Comparison of ENCODE assay signal across 1 cellular context in the genomic region with DNA sequence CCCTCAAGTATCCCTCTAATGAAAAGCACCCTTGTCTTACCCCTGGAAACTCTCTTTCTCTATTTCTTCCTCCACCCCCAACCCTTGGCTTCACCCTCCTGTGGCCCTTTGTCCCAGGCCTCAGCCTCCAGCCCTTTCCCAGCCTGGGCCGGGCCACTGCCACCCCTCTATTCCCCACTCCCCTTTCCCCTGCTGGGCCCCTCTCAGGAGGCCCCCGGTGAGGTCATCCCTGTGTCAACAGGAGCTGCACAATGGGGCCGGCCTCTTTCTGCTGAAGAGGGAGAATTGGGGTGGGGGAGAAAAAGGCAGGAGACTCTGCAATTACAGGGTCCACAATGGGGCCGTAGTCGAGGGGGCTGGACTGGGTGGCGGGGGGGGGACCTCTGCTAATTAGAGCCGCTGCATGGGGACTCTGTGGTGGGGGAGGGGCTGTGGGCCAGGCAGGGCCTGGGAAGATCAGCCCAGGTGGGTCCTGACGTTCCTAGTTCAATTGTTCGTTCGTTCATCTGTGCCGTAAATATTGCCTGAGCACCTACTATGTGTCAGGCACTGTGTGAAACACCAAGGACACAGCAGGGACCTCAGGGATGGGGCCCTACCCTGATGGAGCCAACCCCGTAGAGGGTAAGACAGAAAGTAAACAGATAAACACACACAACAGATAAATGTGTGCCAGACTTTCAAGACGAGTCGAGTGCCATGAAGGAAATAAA.
TF ChIP-seq lines count a peak whose summit lies in the region.

No MANE protein-coding gene starts in this region.

TF ChIP-seq in HepG2, 621 proteins besides CTCF, POLR2A, EP300 and RAD21 (continued from another document and continues in another):
- TF ChIP-seq, protein P1, sequence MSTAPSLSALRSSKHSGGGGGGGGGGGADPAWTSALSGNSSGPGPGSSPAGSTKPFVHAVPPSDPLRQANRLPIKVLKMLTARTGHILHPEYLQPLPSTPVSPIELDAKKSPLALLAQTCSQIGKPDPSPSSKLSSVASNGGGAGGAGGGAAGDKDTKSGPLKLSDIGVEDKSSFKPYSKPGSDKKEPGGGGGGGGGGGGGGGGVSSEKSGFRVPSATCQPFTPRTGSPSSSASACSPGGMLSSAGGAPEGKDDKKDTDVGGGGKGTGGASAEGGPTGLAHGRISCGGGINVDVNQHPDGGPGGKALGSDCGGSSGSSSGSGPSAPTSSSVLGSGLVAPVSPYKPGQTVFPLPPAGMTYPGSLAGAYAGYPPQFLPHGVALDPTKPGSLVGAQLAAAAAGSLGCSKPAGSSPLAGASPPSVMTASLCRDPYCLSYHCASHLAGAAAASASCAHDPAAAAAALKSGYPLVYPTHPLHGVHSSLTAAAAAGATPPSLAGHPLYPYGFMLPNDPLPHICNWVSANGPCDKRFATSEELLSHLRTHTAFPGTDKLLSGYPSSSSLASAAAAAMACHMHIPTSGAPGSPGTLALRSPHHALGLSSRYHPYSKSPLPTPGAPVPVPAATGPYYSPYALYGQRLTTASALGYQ (CRISPR knock-in tag; IDR thresholded peaks at IDR 0.05), result peak; percentile 32; the same call in 1 of the 2 replicates
- TF ChIP-seq ZNF572 (CRISPR knock-in tag; IDR thresholded peaks at IDR 0.05), result no peak
- TF ChIP-seq XRCC5 (optimal IDR thresholded peaks at IDR 0.05; ENCODE audit: low read length), result peak; percentile 27
- TF ChIP-seq HCFC1 (IDR thresholded peaks at IDR 0.05; ENCODE audit: low read depth, low read length), result no peak
- peak; percentile 37; the same call in 1 of the 2 replicates for TF ChIP-seq JUNB (CRISPR knock-in tag; IDR thresholded peaks at IDR 0.05; ENCODE audit: borderline replicate concordance)
- TF ChIP-seq ZNF546 (CRISPR knock-in tag; conservative IDR thresholded peaks at IDR 0.05), result no peak
- TF ChIP-seq DNMT1 (CRISPR knock-in tag; IDR thresholded peaks at IDR 0.05), result no peak
- peak; percentile 41; the same call in 1 of the 2 replicates for TF ChIP-seq CEBPG (CRISPR knock-in tag; IDR thresholded peaks at IDR 0.05)
- TF ChIP-seq IKZF4 (CRISPR knock-in tag; IDR thresholded peaks at IDR 0.05; ENCODE audit: borderline replicate concordance, low read depth, not compliant biosample characterization), result no peak
- no peak for TF ChIP-seq NPAS2 (CRISPR knock-in tag; IDR thresholded peaks at IDR 0.05; ENCODE audit: borderline replicate concordance)
- TF ChIP-seq SOX13 (IDR thresholded peaks at IDR 0.05), result peak; percentile 58
- peak in 1 of 2 experiments; percentile 87; a peak in 2 of 4 replicates for TF ChIP-seq SOX13 (CRISPR knock-in tag; conservative IDR thresholded peaks at IDR 0.05 in 1 of 2, IDR thresholded peaks at IDR 0.05 in 1 of 2)
- peak; percentile 24; the same call in 1 of the 2 replicates for TF ChIP-seq MYC (CRISPR knock-in tag; IDR thresholded peaks at IDR 0.05; ENCODE audit: borderline replicate concordance)
- TF ChIP-seq ZNF510 (CRISPR knock-in tag; IDR thresholded peaks at IDR 0.05; ENCODE audit: low read depth), result no peak
- TF ChIP-seq, protein P2, sequence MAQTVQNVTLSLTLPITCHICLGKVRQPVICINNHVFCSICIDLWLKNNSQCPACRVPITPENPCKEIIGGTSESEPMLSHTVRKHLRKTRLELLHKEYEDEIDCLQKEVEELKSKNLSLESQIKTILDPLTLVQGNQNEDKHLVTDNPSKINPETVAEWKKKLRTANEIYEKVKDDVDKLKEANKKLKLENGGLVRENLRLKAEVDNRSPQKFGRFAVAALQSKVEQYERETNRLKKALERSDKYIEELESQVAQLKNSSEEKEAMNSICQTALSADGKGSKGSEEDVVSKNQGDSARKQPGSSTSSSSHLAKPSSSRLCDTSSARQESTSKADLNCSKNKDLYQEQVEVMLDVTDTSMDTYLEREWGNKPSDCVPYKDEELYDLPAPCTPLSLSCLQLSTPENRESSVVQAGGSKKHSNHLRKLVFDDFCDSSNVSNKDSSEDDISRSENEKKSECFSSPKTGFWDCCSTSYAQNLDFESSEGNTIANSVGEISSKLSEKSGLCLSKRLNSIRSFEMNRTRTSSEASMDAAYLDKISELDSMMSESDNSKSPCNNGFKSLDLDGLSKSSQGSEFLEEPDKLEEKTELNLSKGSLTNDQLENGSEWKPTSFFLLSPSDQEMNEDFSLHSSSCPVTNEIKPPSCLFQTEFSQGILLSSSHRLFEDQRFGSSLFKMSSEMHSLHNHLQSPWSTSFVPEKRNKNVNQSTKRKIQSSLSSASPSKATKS (CRISPR knock-in tag; IDR thresholded peaks at IDR 0.05), result no peak
- no peak for TF ChIP-seq ZNF34 (CRISPR knock-in tag; IDR thresholded peaks at IDR 0.05; ENCODE audit: borderline replicate concordance)
- TF ChIP-seq KLF13 (CRISPR knock-in tag; IDR thresholded peaks at IDR 0.05), result no peak
- no peak for TF ChIP-seq ZNF484 (CRISPR knock-in tag; IDR thresholded peaks at IDR 0.05; ENCODE audit: borderline replicate concordance, low read depth)
- TF ChIP-seq, protein P3, sequence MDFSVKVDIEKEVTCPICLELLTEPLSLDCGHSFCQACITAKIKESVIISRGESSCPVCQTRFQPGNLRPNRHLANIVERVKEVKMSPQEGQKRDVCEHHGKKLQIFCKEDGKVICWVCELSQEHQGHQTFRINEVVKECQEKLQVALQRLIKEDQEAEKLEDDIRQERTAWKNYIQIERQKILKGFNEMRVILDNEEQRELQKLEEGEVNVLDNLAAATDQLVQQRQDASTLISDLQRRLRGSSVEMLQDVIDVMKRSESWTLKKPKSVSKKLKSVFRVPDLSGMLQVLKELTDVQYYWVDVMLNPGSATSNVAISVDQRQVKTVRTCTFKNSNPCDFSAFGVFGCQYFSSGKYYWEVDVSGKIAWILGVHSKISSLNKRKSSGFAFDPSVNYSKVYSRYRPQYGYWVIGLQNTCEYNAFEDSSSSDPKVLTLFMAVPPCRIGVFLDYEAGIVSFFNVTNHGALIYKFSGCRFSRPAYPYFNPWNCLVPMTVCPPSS (IDR thresholded peaks at IDR 0.05), result no peak
- no peak for TF ChIP-seq KLF6 (CRISPR knock-in tag; IDR thresholded peaks at IDR 0.05)
- no peak for TF ChIP-seq ZNF652 (CRISPR knock-in tag; IDR thresholded peaks at IDR 0.05; ENCODE audit: borderline replicate concordance, low read depth)
- TF ChIP-seq ZNF737 (CRISPR knock-in tag; IDR thresholded peaks at IDR 0.05; ENCODE audit: borderline replicate concordance), result no peak
- no peak for TF ChIP-seq TP53 (CRISPR knock-in tag; conservative IDR thresholded peaks at IDR 0.05)
- TF ChIP-seq PRPF4 (IDR thresholded peaks at IDR 0.05; ENCODE audit: low read depth, low read length, poor library complexity, severe bottlenecking), result no peak
- TF ChIP-seq, protein P4, sequence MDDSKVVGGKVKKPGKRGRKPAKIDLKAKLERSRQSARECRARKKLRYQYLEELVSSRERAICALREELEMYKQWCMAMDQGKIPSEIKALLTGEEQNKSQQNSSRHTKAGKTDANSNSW (CRISPR knock-in tag; IDR thresholded peaks at IDR 0.05; ENCODE audit: borderline replicate concordance), result no peak
- TF ChIP-seq ZNF768 (CRISPR knock-in tag; IDR thresholded peaks at IDR 0.05), result no peak
- peak; percentile 73; the same call in 1 of the 2 replicates for TF ChIP-seq RXRB (CRISPR knock-in tag; IDR thresholded peaks at IDR 0.05; ENCODE audit: borderline replicate concordance)
- TF ChIP-seq ZBTB20 (CRISPR knock-in tag; IDR thresholded peaks at IDR 0.05; ENCODE audit: borderline replicate concordance, low read depth), result no peak
- TF ChIP-seq ZNF75D (CRISPR knock-in tag; IDR thresholded peaks at IDR 0.05; ENCODE audit: borderline replicate concordance), result no peak
- no peak for TF ChIP-seq PAF1 (CRISPR knock-in tag; IDR thresholded peaks at IDR 0.05)
- TF ChIP-seq, protein P5, sequence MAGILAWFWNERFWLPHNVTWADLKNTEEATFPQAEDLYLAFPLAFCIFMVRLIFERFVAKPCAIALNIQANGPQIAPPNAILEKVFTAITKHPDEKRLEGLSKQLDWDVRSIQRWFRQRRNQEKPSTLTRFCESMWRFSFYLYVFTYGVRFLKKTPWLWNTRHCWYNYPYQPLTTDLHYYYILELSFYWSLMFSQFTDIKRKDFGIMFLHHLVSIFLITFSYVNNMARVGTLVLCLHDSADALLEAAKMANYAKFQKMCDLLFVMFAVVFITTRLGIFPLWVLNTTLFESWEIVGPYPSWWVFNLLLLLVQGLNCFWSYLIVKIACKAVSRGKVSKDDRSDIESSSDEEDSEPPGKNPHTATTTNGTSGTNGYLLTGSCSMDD (CRISPR knock-in tag; IDR thresholded peaks at IDR 0.05), result no peak
- TF ChIP-seq, protein P6, sequence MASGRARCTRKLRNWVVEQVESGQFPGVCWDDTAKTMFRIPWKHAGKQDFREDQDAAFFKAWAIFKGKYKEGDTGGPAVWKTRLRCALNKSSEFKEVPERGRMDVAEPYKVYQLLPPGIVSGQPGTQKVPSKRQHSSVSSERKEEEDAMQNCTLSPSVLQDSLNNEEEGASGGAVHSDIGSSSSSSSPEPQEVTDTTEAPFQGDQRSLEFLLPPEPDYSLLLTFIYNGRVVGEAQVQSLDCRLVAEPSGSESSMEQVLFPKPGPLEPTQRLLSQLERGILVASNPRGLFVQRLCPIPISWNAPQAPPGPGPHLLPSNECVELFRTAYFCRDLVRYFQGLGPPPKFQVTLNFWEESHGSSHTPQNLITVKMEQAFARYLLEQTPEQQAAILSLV (CRISPR knock-in tag; IDR thresholded peaks at IDR 0.05; ENCODE audit: borderline replicate concordance), result no peak
- TF ChIP-seq, protein P7, sequence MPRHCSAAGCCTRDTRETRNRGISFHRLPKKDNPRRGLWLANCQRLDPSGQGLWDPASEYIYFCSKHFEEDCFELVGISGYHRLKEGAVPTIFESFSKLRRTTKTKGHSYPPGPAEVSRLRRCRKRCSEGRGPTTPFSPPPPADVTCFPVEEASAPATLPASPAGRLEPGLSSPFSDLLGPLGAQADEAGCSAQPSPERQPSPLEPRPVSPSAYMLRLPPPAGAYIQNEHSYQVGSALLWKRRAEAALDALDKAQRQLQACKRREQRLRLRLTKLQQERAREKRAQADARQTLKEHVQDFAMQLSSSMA (CRISPR knock-in tag; IDR thresholded peaks at IDR 0.05), result no peak
- TF ChIP-seq, protein P8, sequence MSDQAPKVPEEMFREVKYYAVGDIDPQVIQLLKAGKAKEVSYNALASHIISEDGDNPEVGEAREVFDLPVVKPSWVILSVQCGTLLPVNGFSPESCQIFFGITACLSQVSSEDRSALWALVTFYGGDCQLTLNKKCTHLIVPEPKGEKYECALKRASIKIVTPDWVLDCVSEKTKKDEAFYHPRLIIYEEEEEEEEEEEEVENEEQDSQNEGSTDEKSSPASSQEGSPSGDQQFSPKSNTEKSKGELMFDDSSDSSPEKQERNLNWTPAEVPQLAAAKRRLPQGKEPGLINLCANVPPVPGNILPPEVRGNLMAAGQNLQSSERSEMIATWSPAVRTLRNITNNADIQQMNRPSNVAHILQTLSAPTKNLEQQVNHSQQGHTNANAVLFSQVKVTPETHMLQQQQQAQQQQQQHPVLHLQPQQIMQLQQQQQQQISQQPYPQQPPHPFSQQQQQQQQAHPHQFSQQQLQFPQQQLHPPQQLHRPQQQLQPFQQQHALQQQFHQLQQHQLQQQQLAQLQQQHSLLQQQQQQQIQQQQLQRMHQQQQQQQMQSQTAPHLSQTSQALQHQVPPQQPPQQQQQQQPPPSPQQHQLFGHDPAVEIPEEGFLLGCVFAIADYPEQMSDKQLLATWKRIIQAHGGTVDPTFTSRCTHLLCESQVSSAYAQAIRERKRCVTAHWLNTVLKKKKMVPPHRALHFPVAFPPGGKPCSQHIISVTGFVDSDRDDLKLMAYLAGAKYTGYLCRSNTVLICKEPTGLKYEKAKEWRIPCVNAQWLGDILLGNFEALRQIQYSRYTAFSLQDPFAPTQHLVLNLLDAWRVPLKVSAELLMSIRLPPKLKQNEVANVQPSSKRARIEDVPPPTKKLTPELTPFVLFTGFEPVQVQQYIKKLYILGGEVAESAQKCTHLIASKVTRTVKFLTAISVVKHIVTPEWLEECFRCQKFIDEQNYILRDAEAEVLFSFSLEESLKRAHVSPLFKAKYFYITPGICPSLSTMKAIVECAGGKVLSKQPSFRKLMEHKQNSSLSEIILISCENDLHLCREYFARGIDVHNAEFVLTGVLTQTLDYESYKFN (CRISPR knock-in tag; conservative IDR thresholded peaks at IDR 0.05), result peak; percentile 93
- TF ChIP-seq, protein P9, sequence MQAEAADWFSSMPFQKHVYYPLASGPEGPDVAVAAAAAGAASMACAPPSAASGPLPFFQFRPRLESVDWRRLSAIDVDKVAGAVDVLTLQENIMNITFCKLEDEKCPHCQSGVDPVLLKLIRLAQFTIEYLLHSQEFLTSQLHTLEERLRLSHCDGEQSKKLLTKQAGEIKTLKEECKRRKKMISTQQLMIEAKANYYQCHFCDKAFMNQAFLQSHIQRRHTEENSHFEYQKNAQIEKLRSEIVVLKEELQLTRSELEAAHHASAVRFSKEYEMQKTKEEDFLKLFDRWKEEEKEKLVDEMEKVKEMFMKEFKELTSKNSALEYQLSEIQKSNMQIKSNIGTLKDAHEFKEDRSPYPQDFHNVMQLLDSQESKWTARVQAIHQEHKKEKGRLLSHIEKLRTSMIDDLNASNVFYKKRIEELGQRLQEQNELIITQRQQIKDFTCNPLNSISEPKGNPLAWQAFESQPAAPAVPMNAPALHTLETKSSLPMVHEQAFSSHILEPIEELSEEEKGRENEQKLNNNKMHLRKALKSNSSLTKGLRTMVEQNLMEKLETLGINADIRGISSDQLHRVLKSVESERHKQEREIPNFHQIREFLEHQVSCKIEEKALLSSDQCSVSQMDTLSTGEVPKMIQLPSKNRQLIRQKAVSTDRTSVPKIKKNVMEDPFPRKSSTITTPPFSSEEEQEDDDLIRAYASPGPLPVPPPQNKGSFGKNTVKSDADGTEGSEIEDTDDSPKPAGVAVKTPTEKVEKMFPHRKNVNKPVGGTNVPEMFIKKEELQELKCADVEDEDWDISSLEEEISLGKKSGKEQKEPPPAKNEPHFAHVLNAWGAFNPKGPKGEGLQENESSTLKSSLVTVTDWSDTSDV (CRISPR knock-in tag; IDR thresholded peaks at IDR 0.05), result no peak
- TF ChIP-seq STAG1 (CRISPR knock-in tag; IDR thresholded peaks at IDR 0.05), result no peak
- TF ChIP-seq ZNF7 (CRISPR knock-in tag; IDR thresholded peaks at IDR 0.05), result no peak
- TF ChIP-seq, protein P10, sequence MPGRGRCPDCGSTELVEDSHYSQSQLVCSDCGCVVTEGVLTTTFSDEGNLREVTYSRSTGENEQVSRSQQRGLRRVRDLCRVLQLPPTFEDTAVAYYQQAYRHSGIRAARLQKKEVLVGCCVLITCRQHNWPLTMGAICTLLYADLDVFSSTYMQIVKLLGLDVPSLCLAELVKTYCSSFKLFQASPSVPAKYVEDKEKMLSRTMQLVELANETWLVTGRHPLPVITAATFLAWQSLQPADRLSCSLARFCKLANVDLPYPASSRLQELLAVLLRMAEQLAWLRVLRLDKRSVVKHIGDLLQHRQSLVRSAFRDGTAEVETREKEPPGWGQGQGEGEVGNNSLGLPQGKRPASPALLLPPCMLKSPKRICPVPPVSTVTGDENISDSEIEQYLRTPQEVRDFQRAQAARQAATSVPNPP (CRISPR knock-in tag; IDR thresholded peaks at IDR 0.05), result no peak
- no peak for TF ChIP-seq ATM (IDR thresholded peaks at IDR 0.05; ENCODE audit: borderline replicate concordance)
- TF ChIP-seq DNMT3B (CRISPR knock-in tag; conservative IDR thresholded peaks at IDR 0.05), result no peak
- peak; percentile 91 for TF ChIP-seq ZKSCAN1 (IDR thresholded peaks at IDR 0.05; ENCODE audit: low read length)
- TF ChIP-seq RAD51 (IDR thresholded peaks at IDR 0.05; ENCODE audit: borderline replicate concordance), result no peak
- TF ChIP-seq HNF4G (IDR thresholded peaks at IDR 0.05; ENCODE audit: borderline replicate concordance, low read depth, low read length), result no peak
- peak; percentile 32; the same call in 1 of the 2 replicates for TF ChIP-seq HNF4G (CRISPR knock-in tag; IDR thresholded peaks at IDR 0.05; ENCODE audit: borderline replicate concordance, low read depth)
- TF ChIP-seq, protein P11, sequence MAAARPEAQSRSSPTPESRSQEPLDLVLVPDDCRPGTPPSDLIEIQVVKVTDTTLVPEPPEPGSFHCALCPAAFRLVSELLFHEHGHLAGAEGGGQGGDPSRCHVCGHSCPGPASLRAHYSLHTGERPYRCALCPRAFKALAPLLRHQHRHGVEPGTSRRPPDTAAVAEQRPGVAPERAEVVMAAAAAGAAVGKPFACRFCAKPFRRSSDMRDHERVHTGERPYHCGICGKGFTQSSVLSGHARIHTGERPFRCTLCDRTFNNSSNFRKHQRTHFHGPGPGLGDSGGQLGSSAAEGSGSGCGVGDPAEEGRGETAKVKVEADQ (CRISPR knock-in tag; IDR thresholded peaks at IDR 0.05; ENCODE audit: borderline replicate concordance), result no peak
